ENCODE assay signal across 17 cellular contexts in genomic region chr18:8766576-8767253, GRCh38.
A peak's percentile ranks its signal among the peaks of the same experiment; 100 is the strongest.
DNase-seq lines count a peak whose midpoint lies in the region; ATAC-seq, FAIRE-seq and TF ChIP-seq lines count a peak whose summit lies in the region.
"Had no signal": no experiment of that assay in that cellular context is flagged by ENCODE, and none has a peak within 500 bp of the region (broad histone marks: within the 10 kb centered on the region; RNA-seq: fewer than 3 reads in every experiment).

No MANE protein-coding gene starts in this region.

- H3K4me3 ChIP-seq in A549 (no peak overlapping the region), dorsolateral prefrontal cortex (peak overlapping the region in 1 of 59 donors; percentile 11), neural cell (ENCODE audit: low read length) (no peak overlapping the region)

- peak; percentile 41 to 60; a peak in 3 of 6 replicates for ATAC-seq in A549
- ATAC-seq: stimulated activated naive B cell treated with anti-CD40 and anti-IgM and Interleukin-4, amounts not matched to agents 10 μg/mL and 1 μg/mL and 100 μg/mL, for 72 hours; T-helper 17 cell had no signal

- POLR2A ChIA-PET in A549 (lab: Yijun Ruan, JAX) = no interaction called here

- H3K36me3 ChIP-seq in neural cell (ENCODE audit: insufficient read depth, low read length) = peaks cover 7% of the 10 kb centered on the region

- H3K27me3 ChIP-seq in dorsolateral prefrontal cortex (no peaks in the 10 kb centered on the region), neural cell (ENCODE audit: insufficient read depth, low read depth, low read length) (no peaks in the 10 kb centered on the region)
- H3K27me3 ChIP-seq: foreskin keratinocyte had no signal

- no peak overlapping the region for H3K4me3 Mint-ChIP-seq in activated naive CD8-positive, alpha-beta T cell treated with anti-CD3 and anti-CD28 coated beads for 36 hours
- H3K4me3 Mint-ChIP-seq: activated T-helper 1 cell treated with anti-CD3 and anti-CD28 coated beads, Interleukin-12 subunit alpha, Interleukin-12 subunit beta, Interleukin-2, Interleukin-4 antibody, amounts not matched to agents 30 ng/mL and 10 ng/mL and 1 ng/mL, durations not matched to agents 14 hours and 24 hours and 36 hours; CD4-positive, CD25-positive, alpha-beta regulatory T cell; stimulated activated naive B cell treated with anti-CD40 and anti-IgM and Interleukin-4, amounts not matched to agents 10 μg/mL and 1 μg/mL and 100 μg/mL, for 72 hours; T-helper 17 cell had no signal

- TF ChIP-seq RAD21 in A549 (conservative IDR thresholded peaks at IDR 0.05 in 1 of 2, IDR thresholded peaks at IDR 0.05 in 1 of 2) = no peak
- no peak for TF ChIP-seq RAD21 in neural cell (conservative IDR thresholded peaks at IDR 0.05)

- CTCF ChIA-PET in A549 (lab: Yijun Ruan, JAX) = interaction anchor here (0.9 to 1.6 kb wide), 4 partner anchors 17 to 216 kb away, joined by 3 to 6 read pairs (median 4); no protein-coding TSS in a partner anchor

- H3K4me1 ChIP-seq in A549 = peaks cover 59% of the 10 kb centered on the region
- H3K4me1 ChIP-seq: foreskin keratinocyte had no signal

- H2AFZ ChIP-seq in neural cell (ENCODE audit: low read depth, low read length) = no peak overlapping the region

- no peaks in the 10 kb centered on the region for H3K79me2 ChIP-seq in neural cell (replicated peaks; ENCODE audit: insufficient read depth, low read length)

- TF ChIP-seq CTCF in A549 (IDR thresholded peaks at IDR 0.05) = no peak
- no peak for TF ChIP-seq CTCF in dorsolateral prefrontal cortex (IDR thresholded peaks at IDR 0.05 in 54 of 56, conservative IDR thresholded peaks at IDR 0.05 in 2 of 56; ENCODE audit: low read depth in 1 of 56, partially characterized antibody in 56 of 56)
- no peak for TF ChIP-seq CTCF in neural cell (IDR thresholded peaks at IDR 0.05; ENCODE audit: poor library complexity, severe bottlenecking)

- H3K27ac ChIP-seq in A549 (peak overlapping the region; percentile 43 to 64; a peak in 5 of 6 replicates), dorsolateral prefrontal cortex (peak overlapping the region in 55 of 59 donors; percentile 8 to 90 (median 71)), neural cell (ENCODE audit: low read length) (peak overlapping the region; percentile 12)
- H3K27ac ChIP-seq: foreskin keratinocyte had no signal

- no peaks in the 10 kb centered on the region for H3K9me2 ChIP-seq in neural cell (ENCODE audit: insufficient read depth, low read length)

- H3K4me2 ChIP-seq in A549 (no peak overlapping the region), neural cell (ENCODE audit: low read length) (no peak overlapping the region)

- peaks cover 2% of the 10 kb centered on the region for H3K36me3 Mint-ChIP-seq in activated naive CD8-positive, alpha-beta T cell treated with anti-CD3 and anti-CD28 coated beads for 36 hours
- H3K36me3 Mint-ChIP-seq: CD4-positive, CD25-positive, alpha-beta regulatory T cell had no signal

- H3K9me3 ChIP-seq in A549 = no peaks in the 10 kb centered on the region
- H3K9me3 ChIP-seq in neural cell (ENCODE audit: low read length) = no peaks in the 10 kb centered on the region

- H3K27ac Mint-ChIP-seq in activated naive CD8-positive, alpha-beta T cell treated with anti-CD3 and anti-CD28 coated beads for 36 hours = no peak overlapping the region
- H3K27ac Mint-ChIP-seq: activated T-helper 1 cell treated with anti-CD3 and anti-CD28 coated beads, Interleukin-12 subunit alpha, Interleukin-12 subunit beta, Interleukin-2, Interleukin-4 antibody, amounts not matched to agents 30 ng/mL and 10 ng/mL and 1 ng/mL, durations not matched to agents 14 hours and 24 hours and 36 hours; CD4-positive, CD25-positive, alpha-beta regulatory T cell; stimulated activated naive B cell treated with anti-CD40 and anti-IgM and Interleukin-4, amounts not matched to agents 10 μg/mL and 1 μg/mL and 100 μg/mL, for 72 hours; T-helper 17 cell had no signal

- intact Hi-C loops in dorsolateral prefrontal cortex (cut with DNase I) = loop anchor here in 1 of 2 donors (5.0 kb wide), 1 partner anchor 59 kb away; the partner anchor contains the start of gene MTCL1

- no peak for FAIRE-seq in A549 (lab: Jason Lieb, UNC)

- no peaks in the 10 kb centered on the region for H4K20me1 ChIP-seq in neural cell (ENCODE audit: insufficient read depth)

- H3K9me3 Mint-ChIP-seq in activated naive CD8-positive, alpha-beta T cell treated with anti-CD3 and anti-CD28 coated beads for 36 hours = peaks cover 8% of the 10 kb centered on the region
- H3K9me3 Mint-ChIP-seq: stimulated activated naive B cell treated with anti-CD40 and anti-IgM and Interleukin-4, amounts not matched to agents 10 μg/mL and 1 μg/mL and 100 μg/mL, for 72 hours had no signal

- H3K9ac ChIP-seq in neural cell (ENCODE audit: low read length) = no peak overlapping the region

- WGBS in A549 (ENCODE audit: missing lambda C conversion rate) = 94% methylated on average over 2 of the region's 2 CpGs

- no peak for TF ChIP-seq POLR2A in A549 (IDR thresholded peaks at IDR 0.05; ENCODE audit: low read length)

- DNase-seq in A549 (ENCODE audit: low read depth in 1 of 2, low spot score in 1 of 2) (no peak), NCI-H2227 (lab: John Stamatoyannopoulos, UW; ENCODE audit: unreplicated experiment) (peak; percentile 44), dorsolateral prefrontal cortex (peak in 1 of 10 donors; percentile 10), GF-D8 (lab: John Stamatoyannopoulos, UW) (no peak)
- no peak for DNase-seq in stimulated activated CD4-positive, alpha-beta T cell treated with anti-CD3 and anti-CD28 coated beads, Interleukin-2, amount 100 ng/mL, for 24 hours
- no peak for DNase-seq in activated naive CD8-positive, alpha-beta T cell treated with anti-CD3 and anti-CD28 coated beads for 36 hours
- DNase-seq in activated naive CD4-positive, alpha-beta T cell (lab: John Stamatoyannopoulos, UW) = no peak
- DNase-seq: activated CD4-positive, CD25-positive, alpha-beta regulatory T cell; activated CD8-positive, alpha-beta memory T cell treated with anti-CD3 and anti-CD28 coated beads for 24 hours; CD4-positive, CD25-positive, alpha-beta regulatory T cell; foreskin keratinocyte; NCI-H446 treated with DMSO at 0.1 percent for 48 hours; Right ventricle myocardium superior; stimulated activated naive B cell treated with anti-CD40 and anti-IgM and Interleukin-4, amounts not matched to agents 10 μg/mL and 1 μg/mL and 100 μg/mL, for 72 hours; T-helper 17 cell had no signal

- no peaks in the 10 kb centered on the region for H3K27me3 Mint-ChIP-seq in activated naive CD8-positive, alpha-beta T cell treated with anti-CD3 and anti-CD28 coated beads for 36 hours
- H3K27me3 Mint-ChIP-seq: stimulated activated naive B cell treated with anti-CD40 and anti-IgM and Interleukin-4, amounts not matched to agents 10 μg/mL and 1 μg/mL and 100 μg/mL, for 72 hours; T-helper 17 cell had no signal

- H3K4me1 Mint-ChIP-seq in activated naive CD8-positive, alpha-beta T cell treated with anti-CD3 and anti-CD28 coated beads for 36 hours = no peaks in the 10 kb centered on the region

- no peak for TF ChIP-seq EP300 in A549 (IDR thresholded peaks at IDR 0.05)
- TF ChIP-seq EP300 in neural cell (conservative IDR thresholded peaks at IDR 0.05; ENCODE audit: poor library complexity, severe bottlenecking) = no peak

- no peaks in the 10 kb centered on the region for H3F3A ChIP-seq in neural cell (ENCODE audit: insufficient read depth, low read length, poor library complexity, severe bottlenecking)

TF ChIP-seq in A549, 52 proteins besides CTCF, POLR2A, EP300 and RAD21 (continues in another document):
- TF ChIP-seq HDAC2 (IDR thresholded peaks at IDR 0.05) (no peak), HMGXB4 (CRISPR knock-in tag; IDR thresholded peaks at IDR 0.05; ENCODE audit: borderline replicate concordance) (no peak), FOSL2 (IDR thresholded peaks at IDR 0.05) (no peak), FOSL2 (CRISPR knock-in tag; IDR thresholded peaks at IDR 0.05) (no peak), EHMT2 (IDR thresholded peaks at IDR 0.05; ENCODE audit: low read depth) (no peak), NFE2L2 (conservative IDR thresholded peaks at IDR 0.05; ENCODE audit: low read length) (no peak)

TF ChIP-seq in neural cell, 6 proteins besides CTCF, POLR2A, EP300 and RAD21:
- no peak for TF ChIP-seq TAF1 (IDR thresholded peaks at IDR 0.05; ENCODE audit: low read depth)
- TF ChIP-seq POLR2AphosphoS5 (IDR thresholded peaks at IDR 0.05) = no peak
- no peak for TF ChIP-seq REST (IDR thresholded peaks at IDR 0.05; ENCODE audit: borderline replicate concordance)
- TF ChIP-seq EZH2 (IDR thresholded peaks at IDR 0.05; ENCODE audit: borderline replicate concordance, insufficient read depth, low read length, poor library complexity, severe bottlenecking) = no peak
- TF ChIP-seq SMC3 (conservative IDR thresholded peaks at IDR 0.05; ENCODE audit: poor library complexity) = no peak
- TF ChIP-seq MXI1 (conservative IDR thresholded peaks at IDR 0.05; ENCODE audit: poor library complexity, severe bottlenecking) = no peak
TF ChIP-seq in neural cell: peak in this region for 0.

Comparison
In these comparisons a context has a peak if more than half of its experiments do, and no peak if none do; other contexts are left out.
1. H3K27ac ChIP-seq: peak in every context shown above with its lines; median percentile 71 in dorsolateral prefrontal cortex; 54 in A549; 12 in neural cell.